ENCODE assay signal across 18 cellular contexts in the genomic region with DNA sequence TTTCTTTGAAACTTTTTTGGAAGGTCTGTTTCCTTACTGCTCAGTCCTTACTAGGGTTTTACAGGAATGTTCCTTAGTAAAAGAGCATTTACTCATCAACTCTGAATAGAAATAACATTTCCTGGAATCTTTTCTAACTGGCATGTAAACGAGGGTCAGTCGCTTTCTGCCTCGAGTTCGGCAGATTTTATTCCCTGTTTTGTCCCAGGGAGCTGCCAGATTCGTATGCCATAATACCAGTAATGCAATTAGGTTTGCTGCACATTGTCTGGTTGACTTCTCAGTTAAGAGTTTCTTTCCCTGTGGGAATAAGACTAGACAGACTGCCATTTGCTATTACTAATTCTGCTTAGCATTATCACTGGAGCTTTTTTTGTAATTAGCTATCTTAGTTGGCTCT.
DNase-seq lines count a peak whose midpoint lies in the region; TF ChIP-seq lines count a peak whose summit lies in the region.
"Had no signal": no experiment of that assay in that cellular context is flagged by ENCODE, and none has a peak within 500 bp of the region (broad histone marks: within the 10 kb centered on the region; RNA-seq: fewer than 3 reads in every experiment).

No MANE protein-coding gene starts in this region.

- CTCF ChIA-PET in HEK293T (lab: Yijun Ruan, JAX) = interaction anchor here (1.0 kb wide), 1 partner anchor 37 kb away, joined by 3 read pairs; no protein-coding TSS in a partner anchor
- CTCF ChIA-PET in SK-N-SH (lab: Yijun Ruan, JAX) = interaction anchor here (1.4 kb wide), 1 partner anchor 322 kb away, joined by 3 read pairs; no protein-coding TSS in a partner anchor

- intact Hi-C loops in adrenal gland (cut with DNase I) = no loop called here

- TF ChIP-seq CTCF in SK-N-SH (IDR thresholded peaks at IDR 0.05) = no peak
- no peak for TF ChIP-seq CTCF in neural progenitor cell (IDR thresholded peaks at IDR 0.05)
- TF ChIP-seq CTCF in adrenal gland (IDR thresholded peaks at IDR 0.05) = no peak

- H2AFZ ChIP-seq in SK-N-SH (ENCODE audit: low read depth) = no peak overlapping the region
- H2AFZ ChIP-seq in neural progenitor cell (replicated peaks) = no peak overlapping the region
- H2AFZ ChIP-seq: PC-9 had no signal

- H3K4me2 ChIP-seq in SK-N-SH (no peak overlapping the region), neural progenitor cell (peak overlapping the region; percentile 68)
- H3K4me2 ChIP-seq: PC-9 had no signal

- peak overlapping the region; percentile 93 for H3K27ac Mint-ChIP-seq in neural progenitor cell
- H3K27ac Mint-ChIP-seq: HFFc6 had no signal

- no peaks in the 10 kb centered on the region for H3K9me2 ChIP-seq in SK-N-SH

- no peak for TF ChIP-seq RAD21 in SK-N-SH (IDR thresholded peaks at IDR 0.05; ENCODE audit: low read length)

- DNase-seq in D341Med (ENCODE audit: low spot score) (peak; percentile 44), HEK293T (ENCODE audit: extremely low spot score) (peak; percentile 15), SK-N-SH (peak; percentile 54), neural progenitor cell (ENCODE audit: low spot score) (no peak), DMS53 (lab: John Stamatoyannopoulos, UW) (no peak), adrenal gland (no peak)
- no peak for DNase-seq in activated effector memory CD4-positive, alpha-beta T cell treated with Interleukin-2 at 50 U/mL for 16 hours
- DNase-seq: ACHN; CD4-positive, CD25-positive, alpha-beta regulatory T cell; DND-41; GOT3; HFFc6; MV-4-11; NCI-H2029; NCI-H226; PC-9; SJCRH30 had no signal

- peaks cover 12% of the 10 kb centered on the region for H3K36me3 Mint-ChIP-seq in neural progenitor cell

- WGBS in SK-N-SH (ENCODE audit: low lambda C conversion rate) = 60% methylated on average over 5 of the region's 5 CpGs
- 85 to 92% (median 86%) methylated on average over 5 of the region's 5 CpGs for WGBS in adrenal gland, 4 donors

- H3K4me3 Mint-ChIP-seq in neural progenitor cell = peak overlapping the region; percentile 47
- H3K4me3 Mint-ChIP-seq: CD4-positive, CD25-positive, alpha-beta regulatory T cell; HFFc6 had no signal

- peaks cover 48% of the 10 kb centered on the region for H3K4me1 Mint-ChIP-seq in neural progenitor cell

- no peaks in the 10 kb centered on the region for H3K9me3 ChIP-seq in SK-N-SH
- no peaks in the 10 kb centered on the region for H3K9me3 ChIP-seq in neural progenitor cell (ENCODE audit: low read depth)
- no peaks in the 10 kb centered on the region for H3K9me3 ChIP-seq in adrenal gland (replicated peaks in 1 of 3)
- H3K9me3 ChIP-seq: SJCRH30 had no signal

- H3K79me2 ChIP-seq in SK-N-SH (ENCODE audit: insufficient read depth) (no peaks in the 10 kb centered on the region), neural progenitor cell (ENCODE audit: low read depth) (no peaks in the 10 kb centered on the region)

- H3K9ac ChIP-seq in SK-N-SH (no peak overlapping the region), neural progenitor cell (no peak overlapping the region)

- H3K27me3 Mint-ChIP-seq in neural progenitor cell (ENCODE audit: insufficient read depth, low read depth) = no peaks in the 10 kb centered on the region
- H3K27me3 Mint-ChIP-seq: CD4-positive, CD25-positive, alpha-beta regulatory T cell had no signal

- H3K9me3 Mint-ChIP-seq in neural progenitor cell = peaks cover 3% of the 10 kb centered on the region
- H3K9me3 Mint-ChIP-seq: HFFc6 had no signal

- no peak for TF ChIP-seq POLR2A in adrenal gland (IDR thresholded peaks at IDR 0.05)

- peak overlapping the region in 1 of 2 experiments; percentile 96; a peak in 2 of 4 replicates for H3K27ac ChIP-seq in SK-N-SH (ENCODE audit: low read depth in 2 of 2, low read length in 1 of 2)
- peak overlapping the region; percentile 52 for H3K27ac ChIP-seq in neural progenitor cell
- H3K27ac ChIP-seq in adrenal gland = no peak overlapping the region
- H3K27ac ChIP-seq: PC-9, SJCRH30 had no signal

- peaks cover 0 to 11% of the 10 kb centered on the region in 2 experiments; a peak in 3 of 4 replicates for H3K4me1 ChIP-seq in SK-N-SH (ENCODE audit: control insufficient read depth in 1 of 2, insufficient read depth in 2 of 2, low read depth in 1 of 2, low read length in 1 of 2)
- peaks cover 37% of the 10 kb centered on the region for H3K4me1 ChIP-seq in neural progenitor cell
- no peaks in the 10 kb centered on the region for H3K4me1 ChIP-seq in adrenal gland (replicated peaks in 1 of 2)
- H3K4me1 ChIP-seq: SJCRH30 had no signal

- peak overlapping the region in 1 of 2 experiments; percentile 12; a peak in 1 of 4 replicates for H3K4me3 ChIP-seq in SK-N-SH (ENCODE audit: low read depth in 2 of 2, low read length in 1 of 2)
- H3K4me3 ChIP-seq in neural progenitor cell = peak overlapping the region; percentile 20
- no peak overlapping the region for H3K4me3 ChIP-seq in adrenal gland
- H3K4me3 ChIP-seq: K562, PC-9, SJCRH30 had no signal

- H3K36me3 ChIP-seq in SK-N-SH (replicated peaks in 1 of 2; ENCODE audit: control insufficient read depth in 1 of 2, insufficient read depth in 2 of 2, low read length in 1 of 2) = no peaks in the 10 kb centered on the region
- H3K36me3 ChIP-seq in neural progenitor cell = no peaks in the 10 kb centered on the region
- no peaks in the 10 kb centered on the region for H3K36me3 ChIP-seq in adrenal gland (replicated peaks in 1 of 2)

- peak in 1 of 2 experiments; percentile 26; a peak in 1 of 4 replicates for TF ChIP-seq EP300 in SK-N-SH (IDR thresholded peaks at IDR 0.05; ENCODE audit: borderline replicate concordance in 1 of 2, low read depth in 1 of 2, low read length in 1 of 2)

- POLR2A ChIA-PET in HEK293T (lab: Yijun Ruan, JAX) = no interaction called here
- POLR2A ChIA-PET in SK-N-SH (lab: Yijun Ruan, JAX) = no interaction called here

- H3K27me3 ChIP-seq in SK-N-SH (ENCODE audit: insufficient read depth) (no peaks in the 10 kb centered on the region), neural progenitor cell (no peaks in the 10 kb centered on the region), adrenal gland (no peaks in the 10 kb centered on the region)
- H3K27me3 ChIP-seq: SJCRH30 had no signal

- no peaks in the 10 kb centered on the region for H3F3A ChIP-seq in SK-N-SH (replicated peaks; ENCODE audit: insufficient read depth)
- H3F3A ChIP-seq in neural progenitor cell (ENCODE audit: low read depth) = peaks cover 26% of the 10 kb centered on the region

- no peaks in the 10 kb centered on the region for H4K20me1 ChIP-seq in SK-N-SH (ENCODE audit: insufficient read depth)
- H4K20me1 ChIP-seq in neural progenitor cell (ENCODE audit: low read depth) = no peaks in the 10 kb centered on the region

TF ChIP-seq in HEK293T, 16 proteins besides CTCF, POLR2A, EP300 and RAD21:
- TF ChIP-seq TARDBP (IDR thresholded peaks at IDR 0.05) (no peak), NFRKB (IDR thresholded peaks at IDR 0.05) (no peak), LEF1 (IDR thresholded peaks at IDR 0.05; ENCODE audit: borderline replicate concordance) (no peak), CTBP1 (IDR thresholded peaks at IDR 0.05; ENCODE audit: borderline replicate concordance) (no peak), ZNF384 (IDR thresholded peaks at IDR 0.05) (no peak), FOXM1 (IDR thresholded peaks at IDR 0.05; ENCODE audit: borderline replicate concordance) (no peak), ARNT (IDR thresholded peaks at IDR 0.05) (no peak), HDGF (IDR thresholded peaks at IDR 0.05; ENCODE audit: borderline replicate concordance) (no peak)
- TF ChIP-seq, protein P1, sequence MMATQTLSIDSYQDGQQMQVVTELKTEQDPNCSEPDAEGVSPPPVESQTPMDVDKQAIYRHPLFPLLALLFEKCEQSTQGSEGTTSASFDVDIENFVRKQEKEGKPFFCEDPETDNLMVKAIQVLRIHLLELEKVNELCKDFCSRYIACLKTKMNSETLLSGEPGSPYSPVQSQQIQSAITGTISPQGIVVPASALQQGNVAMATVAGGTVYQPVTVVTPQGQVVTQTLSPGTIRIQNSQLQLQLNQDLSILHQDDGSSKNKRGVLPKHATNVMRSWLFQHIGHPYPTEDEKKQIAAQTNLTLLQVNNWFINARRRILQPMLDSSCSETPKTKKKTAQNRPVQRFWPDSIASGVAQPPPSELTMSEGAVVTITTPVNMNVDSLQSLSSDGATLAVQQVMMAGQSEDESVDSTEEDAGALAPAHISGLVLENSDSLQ (IDR thresholded peaks at IDR 0.05) = no peak

TF ChIP-seq in SK-N-SH, 30 proteins besides CTCF, POLR2A, EP300 and RAD21:
- TF ChIP-seq TAF1 (IDR thresholded peaks at IDR 0.05; ENCODE audit: borderline replicate concordance, low read depth, low read length) = no peak
- TF ChIP-seq CHD2 (IDR thresholded peaks at IDR 0.05; ENCODE audit: low read length, partially characterized antibody) = peak; percentile 35
- TF ChIP-seq RCOR1 (IDR thresholded peaks at IDR 0.05; ENCODE audit: low read length) = peak; percentile 25; the same call in 1 of the 2 replicates

Comparison
In these comparisons a context has a peak if more than half of its experiments do, and no peak if none do; other contexts are left out.
1. DNase-seq: peak in D341Med (single experiment), HEK293T (single experiment) and SK-N-SH (single experiment); none in neural progenitor cell (single experiment), activated effector memory CD4-positive, alpha-beta T cell treated with Interleukin-2 at 50 U/mL for 16 hours (single experiment), DMS53 (single experiment) and adrenal gland (0 of 7).